25 cellular contexts compared by ENCODE assay signal in the genomic region with DNA sequence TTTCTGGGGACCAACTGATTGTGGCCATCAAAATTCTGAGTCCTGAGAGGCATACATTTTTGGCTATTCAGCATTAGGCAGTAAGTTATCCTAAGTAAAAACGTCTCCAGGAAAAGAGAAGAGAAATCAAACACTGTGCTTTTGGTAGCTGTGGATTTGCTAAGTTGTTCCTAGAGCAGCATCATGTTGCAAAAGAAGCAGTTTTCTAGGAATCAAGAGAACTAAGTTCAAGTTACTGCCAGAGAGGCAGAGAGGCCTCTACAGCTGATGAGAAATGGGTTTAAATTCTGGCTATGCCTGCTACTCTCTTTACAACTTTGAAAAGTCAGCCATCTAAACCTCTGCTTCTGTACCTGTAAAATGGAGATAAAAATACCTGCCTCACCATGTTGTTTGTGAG. TPM values are rescaled to one million over a fixed set of nuclear protein-coding genes. Genes with fewer than 3 reads are reported as not detected.
"Had no signal": no experiment of that assay in that cellular context is flagged by ENCODE, and none has a peak within 500 bp of the region (broad histone marks: within the 10 kb centered on the region; RNA-seq: fewer than 3 reads in every experiment).

No MANE protein-coding gene starts in this region.

- H3K79me2 ChIP-seq: hepatocyte had no signal

- H3K9me3 Mint-ChIP-seq: memory B cell; mesothelial cell of epicardium; natural killer cell; neural crest cell; stimulated activated memory B cell treated with anti-CD40 and anti-IgM and Interleukin-4, amounts not matched to agents 10 μg/mL and 1 μg/mL and 100 μg/mL, for 72 hours; stimulated activated naive CD8-positive, alpha-beta T cell treated with anti-CD3 and anti-CD28 coated beads, Interleukin-15, Interleukin-2, amounts not matched to agents 100 ng/mL and 50 ng/mL, for 24 hours had no signal

- H3K4me2 ChIP-seq: hepatocyte had no signal

- H3K9me3 ChIP-seq: esophagus squamous epithelium, gastroesophageal sphincter, left ventricle myocardium inferior, lower lobe of right lung, thoracic aorta, transverse colon had no signal

- H3K27me3 Mint-ChIP-seq: memory B cell; stimulated activated memory B cell treated with anti-CD40 and anti-IgM and Interleukin-4, amounts not matched to agents 10 μg/mL and 1 μg/mL and 100 μg/mL, for 72 hours; stimulated activated naive CD8-positive, alpha-beta T cell treated with anti-CD3 and anti-CD28 coated beads, Interleukin-15, Interleukin-2, amounts not matched to agents 100 ng/mL and 50 ng/mL, for 24 hours had no signal

- H3K4me3 ChIP-seq: coronary artery, esophagus squamous epithelium, gastroesophageal sphincter, hepatocyte, left ventricle myocardium inferior, lower lobe of right lung, transverse colon had no signal

- H2AFZ ChIP-seq: hepatocyte had no signal

- H3K27me3 ChIP-seq: gastroesophageal sphincter, hepatocyte, transverse colon had no signal

- H3K27ac ChIP-seq: coronary artery, epithelial cell of prostate, hepatocyte, left ventricle myocardium inferior, lower lobe of right lung, thoracic aorta had no signal

- H3K4me3 Mint-ChIP-seq: memory B cell; mesothelial cell of epicardium; natural killer cell; neural crest cell; stimulated activated memory B cell treated with anti-CD40 and anti-IgM and Interleukin-4, amounts not matched to agents 10 μg/mL and 1 μg/mL and 100 μg/mL, for 72 hours; stimulated activated naive CD8-positive, alpha-beta T cell treated with anti-CD3 and anti-CD28 coated beads, Interleukin-15, Interleukin-2, amounts not matched to agents 100 ng/mL and 50 ng/mL, for 24 hours had no signal

- H3K4me1 Mint-ChIP-seq: natural killer cell; stimulated activated memory B cell treated with anti-CD40 and anti-IgM and Interleukin-4, amounts not matched to agents 10 μg/mL and 1 μg/mL and 100 μg/mL, for 72 hours had no signal

- H3K36me3 ChIP-seq: esophagus squamous epithelium, gastroesophageal sphincter, left ventricle myocardium inferior, lower lobe of right lung, thoracic aorta, transverse colon had no signal

- DNase-seq: effector memory CD4-positive, alpha-beta T cell; esophagus squamous epithelium; foreskin fibroblast; kidney; left cardiac atrium; lower lobe of right lung; natural killer cell; right cardiac atrium; stimulated activated CD4-positive, alpha-beta T cell treated with anti-CD3 and anti-CD28 coated beads, Interleukin-15, amount 100 ng/mL, for 24 hours; stimulated activated CD4-positive, alpha-beta T cell treated with anti-CD3 and anti-CD28 coated beads, Interleukin-1b, Interleukin-23, amount 100 ng/mL, for 48 hours; stimulated activated CD4-positive, alpha-beta T cell treated with anti-CD3 and anti-CD28 coated beads, Interleukin-4, amount 100 ng/mL, for 24 hours; transverse colon had no signal

- H3K36me3 Mint-ChIP-seq: memory B cell; mesothelial cell of epicardium; natural killer cell; stimulated activated memory B cell treated with anti-CD40 and anti-IgM and Interleukin-4, amounts not matched to agents 10 μg/mL and 1 μg/mL and 100 μg/mL, for 72 hours had no signal

RNA-seq across cellular contexts. Expression of a gene that starts 22.8 kb away (rescaled TPM):
- total RNA-seq: hepatocyte, left cardiac atrium, left ventricle myocardium inferior, natural killer cell, osteocyte, pulmonary artery endothelial cell, transverse colon had no signal
- polyA plus RNA-seq: hepatocyte had no signal
